Comparison of ENCODE assay signal across 11 cellular contexts in genomic region chr19:6216996-6217751, GRCh38.
A peak's percentile ranks its signal among the peaks of the same experiment; 100 is the strongest.
DNase-seq lines count a peak whose midpoint lies in the region; ATAC-seq and TF ChIP-seq lines count a peak whose summit lies in the region.
"Had no signal": no experiment of that assay in that cellular context is flagged by ENCODE, and none has a peak within 500 bp of the region (broad histone marks: within the 10 kb centered on the region; RNA-seq: fewer than 3 reads in every experiment).

No MANE protein-coding gene starts in this region.

- no peaks in the 10 kb centered on the region for H4K20me1 ChIP-seq in H9 (ENCODE audit: control insufficient read depth, insufficient read depth, insufficient read length)

- no peaks in the 10 kb centered on the region for H3K27me3 ChIP-seq in H9 (ENCODE audit: insufficient read depth, low read length)
- no peaks in the 10 kb centered on the region for H3K27me3 ChIP-seq in heart left ventricle

- H4K8ac ChIP-seq in H9 (replicated peaks; ENCODE audit: insufficient read length, low read depth, low read length): no peak overlapping the region

- intact Hi-C loops in heart left ventricle (cut with DNase I): loop anchor here in 5 of 10 donors (5.0 kb wide), 3 partner anchors 45 to 80 kb away; no protein-coding TSS in a partner anchor
- intact Hi-C loops in MCF 10A (cut with micrococcal nuclease): loop anchor here (5.0 kb wide), 1 partner anchor 90 kb away; no protein-coding TSS in a partner anchor

- H4K5ac ChIP-seq in H9 (ENCODE audit: insufficient read length, low read depth, low read length): no peak overlapping the region

- no peak overlapping the region for H2BK20ac ChIP-seq in H9 (ENCODE audit: low read depth, low read length, poor library complexity, severe bottlenecking)

- no peak overlapping the region for H3K4me2 ChIP-seq in H9 (ENCODE audit: insufficient read depth, insufficient read length, low read length)

- POLR2A ChIA-PET in MCF 10A (lab: Yijun Ruan, JAX): no interaction called here

- H3K27ac Mint-ChIP-seq in H9 (peak overlapping the region in 2 of 3 experiments; percentile 81 to 95; a peak in 3 of 7 replicates), osteocyte (ENCODE audit: unreplicated experiment) (peak overlapping the region; percentile 57), MCF 10A (ENCODE audit: low read depth, unreplicated experiment) (no peak overlapping the region)
- H3K27ac Mint-ChIP-seq: memory B cell had no signal

- H3K4me1 Mint-ChIP-seq in H9 (peaks cover 2 to 14% of the 10 kb centered on the region in 2 experiments), osteocyte (ENCODE audit: unreplicated experiment) (peaks cover 7% of the 10 kb centered on the region), MCF 10A (ENCODE audit: insufficient read depth, unreplicated experiment) (peaks cover 6% of the 10 kb centered on the region)

- no peak overlapping the region for H2BK15ac ChIP-seq in H9 (ENCODE audit: low read depth, low read length)

- no peak overlapping the region for H3K56ac ChIP-seq in H9 (ENCODE audit: insufficient read length, low read depth, low read length)

- TF ChIP-seq CTCF in H9 (conservative IDR thresholded peaks at IDR 0.05) (no peak), heart left ventricle (IDR thresholded peaks at IDR 0.05) (no peak), osteocyte (IDR thresholded peaks at IDR 0.05) (no peak), MCF 10A (IDR thresholded peaks at IDR 0.05; ENCODE audit: unreplicated experiment) (no peak)

- no peak overlapping the region for H2BK12ac ChIP-seq in H9 (ENCODE audit: insufficient read length, low read depth, low read length)

- no peak overlapping the region for H3K9ac ChIP-seq in H9 (ENCODE audit: extremely low read depth, insufficient read length, low read length)

- H3K27me3 Mint-ChIP-seq in H9 (ENCODE audit: low read depth) (no peaks in the 10 kb centered on the region), osteocyte (ENCODE audit: unreplicated experiment) (no peaks in the 10 kb centered on the region), MCF 10A (ENCODE audit: insufficient read depth, unreplicated experiment) (no peaks in the 10 kb centered on the region)
- H3K27me3 Mint-ChIP-seq: memory B cell had no signal

- no peak for DNase-seq in H9
- peak; percentile 37 for DNase-seq in NCI-H226
- peak in 3 of 5 donors; percentile 29 to 61 (median 47) for DNase-seq in heart left ventricle
- no peak for DNase-seq in osteocyte (ENCODE audit: extremely low spot score, unreplicated experiment)
- no peak for DNase-seq in MCF 10A (ENCODE audit: unreplicated experiment)
- no peak for DNase-seq in AG08395 (ENCODE audit: low spot score)
- DNase-seq in H4 (ENCODE audit: low spot score): no peak
- DNase-seq: effector CD8-positive, alpha-beta T cell; SW 1271 had no signal

- no peak overlapping the region for H3T11ph ChIP-seq in H9 (ENCODE audit: low read length)

- no peaks in the 10 kb centered on the region for H3K9me3 ChIP-seq in H9 (ENCODE audit: control insufficient read depth, low read depth, low read length)
- no peaks in the 10 kb centered on the region for H3K9me3 ChIP-seq in heart left ventricle

- H3K4me1 ChIP-seq in H9 (ENCODE audit: insufficient read depth, low read length): no peaks in the 10 kb centered on the region
- peaks cover 8 to 49% (median 39%) of the 10 kb centered on the region in 12 donors for H3K4me1 ChIP-seq in heart left ventricle

- H3K79me1 ChIP-seq in H9 (ENCODE audit: insufficient read depth, low read depth, low read length, poor library complexity, severe bottlenecking): no peaks in the 10 kb centered on the region

- peak in 1 of 4 donors; percentile 25 for ATAC-seq in heart left ventricle
- no peak for ATAC-seq in HG03039 (IDR thresholded peaks at IDR 0.05; ENCODE audit: unreplicated experiment)

- H3K36me3 Mint-ChIP-seq in H9 (ENCODE audit: insufficient read depth in 1 of 3, low read depth in 3 of 3) (peaks cover 3 to 11% (median 3%) of the 10 kb centered on the region in 3 experiments), osteocyte (ENCODE audit: unreplicated experiment) (peaks cover 1% of the 10 kb centered on the region), MCF 10A (ENCODE audit: insufficient read depth, unreplicated experiment) (peaks cover 32% of the 10 kb centered on the region)

- H4K91ac ChIP-seq in H9 (ENCODE audit: insufficient read length, low read depth, low read length): peak overlapping the region; percentile 10

- H2BK5ac ChIP-seq in H9 (ENCODE audit: insufficient read length, low read length): no peak overlapping the region

- peak overlapping the region; percentile 3; the same call in 1 of the 2 replicates for H3K14ac ChIP-seq in H9 (ENCODE audit: insufficient read depth, low read length)

- H2BK120ac ChIP-seq in H9 (ENCODE audit: low read depth, low read length, poor library complexity, severe bottlenecking): no peak overlapping the region

- TF ChIP-seq POLR2A in heart left ventricle (IDR thresholded peaks at IDR 0.05): no peak

- no peak overlapping the region for H3K4me3 ChIP-seq in heart left ventricle

- no peak overlapping the region for H3K4ac ChIP-seq in H9 (ENCODE audit: low read depth, low read length)

- H3K23me2 ChIP-seq in H9 (ENCODE audit: insufficient read length, low read depth, low read length, poor library complexity, severe bottlenecking): no peaks in the 10 kb centered on the region

- CTCF ChIA-PET in MCF 10A (lab: Yijun Ruan, JAX): interaction anchor here (0.7 to 2.3 kb wide), 8 partner anchors 8 to 1214 kb away, joined by 3 to 26 read pairs (median 11); no protein-coding TSS in a partner anchor

- no peak overlapping the region for H3K23ac ChIP-seq in H9 (ENCODE audit: insufficient read length, low read depth, low read length)

- H3K4me3 Mint-ChIP-seq in H9 (no peak overlapping the region; a peak in 1 of 5 replicates), osteocyte (ENCODE audit: unreplicated experiment) (no peak overlapping the region), MCF 10A (ENCODE audit: unreplicated experiment) (no peak overlapping the region)
- H3K4me3 Mint-ChIP-seq: memory B cell had no signal

- H2AFZ ChIP-seq in H9 (ENCODE audit: low read length): no peak overlapping the region

- no peaks in the 10 kb centered on the region for H3K79me2 ChIP-seq in H9 (ENCODE audit: insufficient read depth, low read length)

- H2AK5ac ChIP-seq in H9 (ENCODE audit: insufficient read length, low read length): no peak overlapping the region

- no CpG with 5 or more reads among the region's 21 CpGs for WGBS in H9 (ENCODE audit: extremely low coverage, insufficient read length, low lambda C conversion rate)
- WGBS in heart left ventricle, 4 donors: 34 to 54% (median 47%) methylated on average over 11 to 21 of the region's 21 CpGs

- H3K36me3 ChIP-seq in heart left ventricle: peaks cover 0 to 55% (median 21%) of the 10 kb centered on the region in 9 donors

- H3K9me3 Mint-ChIP-seq in H9 (no peaks in the 10 kb centered on the region), osteocyte (ENCODE audit: unreplicated experiment) (no peaks in the 10 kb centered on the region), MCF 10A (ENCODE audit: unreplicated experiment) (no peaks in the 10 kb centered on the region)
- H3K9me3 Mint-ChIP-seq: memory B cell had no signal

- peak overlapping the region; percentile 55 for H3K18ac ChIP-seq in H9 (ENCODE audit: insufficient read length, low read depth, low read length)

- H3K27ac ChIP-seq in H9 (ENCODE audit: insufficient read length, low read depth, low read length): no peak overlapping the region
- peak overlapping the region in 1 of 12 donors; percentile 35 for H3K27ac ChIP-seq in heart left ventricle

- BruUV-seq in MCF 10A (replicated peaks; lab: Mats Ljungman, UMichigan): no TSS peak

Comparison
In these comparisons a context has a peak if more than half of its experiments do, and no peak if none do; other contexts are left out.
1. DNase-seq: peak in NCI-H226 (single experiment) and heart left ventricle (3 of 5); none in H9 (single experiment), osteocyte (single experiment), MCF 10A (single experiment), AG08395 (single experiment) and H4 (single experiment).